ENCODE assay signal across 18 cellular contexts in the genomic region with DNA sequence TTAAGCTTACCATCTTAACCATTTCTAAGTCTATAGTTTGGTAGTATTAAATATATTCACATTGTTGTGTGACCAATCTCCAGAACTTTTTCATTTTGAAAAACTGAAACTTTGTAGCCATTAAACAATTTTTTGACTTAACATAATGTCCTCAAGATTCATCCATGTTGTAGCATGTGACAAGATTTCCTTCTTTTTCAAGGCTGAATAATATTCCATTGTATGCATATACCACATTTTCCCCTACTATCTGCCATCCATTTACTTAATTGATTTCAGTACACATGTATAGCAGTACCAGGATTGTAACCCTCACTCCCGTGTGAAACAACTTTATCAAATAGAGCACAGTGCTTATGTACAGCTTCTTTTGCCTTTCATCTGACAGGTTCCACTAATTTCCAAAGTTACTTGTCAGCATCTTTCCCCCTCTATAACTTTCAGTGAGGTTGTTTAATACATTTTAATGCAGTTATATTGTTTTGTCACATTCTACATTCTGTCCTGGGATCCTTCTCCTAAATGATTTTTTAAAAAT.
"Had no signal": no experiment of that assay in that cellular context is flagged by ENCODE, and none has a peak within 500 bp of the region (broad histone marks: within the 10 kb centered on the region; RNA-seq: fewer than 3 reads in every experiment).

No MANE protein-coding gene starts in this region.

- H3K4me3 Mint-ChIP-seq: IgD-negative memory B cell had no signal

- DNase-seq: KBM-7, MG63, NCI-H1092 treated with DMSO at 0.1 percent for 48 hours, NCI-H1436, NCI-H187, NCI-H2029, NCI-H2081 treated with DMSO at 0.1 percent for 48 hours, NCI-H2171, NCI-H226, NCI-H446, NCI-H510A, NCI-H524 treated with DMSO at 0.1 percent for 48 hours, NCI-H69, NCI-H774, Right ventricle myocardium superior, RPMI8226, SIG-M5 had no signal
